Comparison of ENCODE assay signal across 10 cellular contexts in genomic region chr3:134030382-134030753, GRCh38. TPM values are rescaled to one million over a fixed set of nuclear protein-coding genes. Genes with fewer than 3 reads are reported as not detected.
DNase-seq lines count a peak whose midpoint lies in the region; ATAC-seq, FAIRE-seq and TF ChIP-seq lines count a peak whose summit lies in the region.
"Had no signal": no experiment of that assay in that cellular context is flagged by ENCODE, and none has a peak within 500 bp of the region (broad histone marks: within the 10 kb centered on the region; RNA-seq: fewer than 3 reads in every experiment).

No MANE protein-coding gene starts in this region.

- H3K4me3 ChIP-seq in AG04450 (ENCODE audit: low read depth, low read length) (peak overlapping the region; percentile 63), LNCaP clone FGC (ENCODE audit: low read depth, low read length) (peak overlapping the region; percentile 56), cardiac fibroblast (replicated peaks in 1 of 2; ENCODE audit: low read depth in 2 of 2, low read length in 2 of 2) (peak overlapping the region; percentile 52 to 59), small intestine (ENCODE audit: low read depth in 1 of 2, low read length in 2 of 2) (peak overlapping the region in 1 of 2 donors; percentile 73)
- no peak overlapping the region for H3K4me3 ChIP-seq in naive thymus-derived CD4-positive, alpha-beta T cell (ENCODE audit: low read length)

- POLR2A ChIA-PET in AG04450 (lab: Yijun Ruan, JAX) = no interaction called here
- POLR2A ChIA-PET in naive thymus-derived CD4-positive, alpha-beta T cell (lab: Charles Lee) = no interaction called here

- H3K4me1 ChIP-seq in naive thymus-derived CD4-positive, alpha-beta T cell (ENCODE audit: control insufficient read depth in 2 of 2, insufficient read depth in 2 of 2, low read length in 2 of 2) = no peaks in the 10 kb centered on the region
- H3K4me1 ChIP-seq in small intestine (ENCODE audit: control insufficient read depth in 2 of 2, insufficient read depth in 1 of 2, low read depth in 1 of 2, low read length in 1 of 2) = peaks cover 3 to 4% of the 10 kb centered on the region in 2 donors

- TF ChIP-seq POLR2A in GM12891 (IDR thresholded peaks at IDR 0.05; ENCODE audit: low read depth, low read length) = no peak

- CTCF ChIA-PET in AG04450 (lab: Charles Lee) = interaction anchor here (0.6 kb wide), 1 partner anchor 29 kb away, joined by 3 read pairs; no protein-coding TSS in a partner anchor
- CTCF ChIA-PET in naive thymus-derived CD4-positive, alpha-beta T cell (lab: Charles Lee) = no interaction called here

- H3K27ac Mint-ChIP-seq in naive thymus-derived CD4-positive, alpha-beta T cell = no peak overlapping the region

- peak overlapping the region in 9 of 10 donors; percentile 8 to 81 (median 53) for H3K4me3 Mint-ChIP-seq in naive thymus-derived CD4-positive, alpha-beta T cell

- DNase-seq in AG04450 (ENCODE audit: low read depth, low spot score) = no peak
- no peak for DNase-seq in LNCaP clone FGC (ENCODE audit: low read depth)
- no peak for DNase-seq in cardiac fibroblast (ENCODE audit: low read depth in 2 of 2)
- DNase-seq in naive thymus-derived CD4-positive, alpha-beta T cell = no peak
- no peak for DNase-seq in GM12891 (ENCODE audit: insufficient read length, low spot score)
- DNase-seq in small intestine = no peak
- DNase-seq: activated CD4-positive, CD25-positive, alpha-beta regulatory T cell treated with anti-CD3 and anti-CD28 coated beads, Interleukin-2, amount 50 U/mL, for 72 hours had no signal

- H3K4me1 Mint-ChIP-seq in naive thymus-derived CD4-positive, alpha-beta T cell = peaks cover 0 to 12% (median 3%) of the 10 kb centered on the region in 7 donors

- intact Hi-C loops in naive thymus-derived CD4-positive, alpha-beta T cell (cut with micrococcal nuclease) = no loop called here

- FAIRE-seq in GM12891 (lab: Jason Lieb, UNC) (no peak), small intestine (lab: Jason Lieb, UNC) (no peak)

- H3K36me3 ChIP-seq in naive thymus-derived CD4-positive, alpha-beta T cell (ENCODE audit: control insufficient read depth in 2 of 3, insufficient read depth in 3 of 3, low read length in 3 of 3) = no peaks in the 10 kb centered on the region
- no peaks in the 10 kb centered on the region for H3K36me3 ChIP-seq in small intestine (ENCODE audit: control insufficient read depth in 2 of 2, insufficient read depth in 2 of 2, low read length in 2 of 2)

- H3K27ac ChIP-seq in AG04450 (ENCODE audit: low read depth, low read length) (no peak overlapping the region), small intestine (ENCODE audit: low read depth in 1 of 2, low read length in 1 of 2) (no peak overlapping the region)
- no peak overlapping the region for H3K27ac ChIP-seq in naive thymus-derived CD4-positive, alpha-beta T cell (ENCODE audit: low read depth, low read length)
- H3K27ac ChIP-seq: HL-60 had no signal

- H3K36me3 Mint-ChIP-seq in naive thymus-derived CD4-positive, alpha-beta T cell = no peaks in the 10 kb centered on the region

- 6 to 17% (median 9%) methylated on average over 9 of the region's 9 CpGs for WGBS in small intestine, 3 donors

- peaks cover 54 to 60% (median 57%) of the 10 kb centered on the region in 5 donors for H3K27me3 Mint-ChIP-seq in naive thymus-derived CD4-positive, alpha-beta T cell

- TF ChIP-seq CTCF in AG04450 (IDR thresholded peaks at IDR 0.05; ENCODE audit: low read depth, low read length) (no peak), LNCaP clone FGC (IDR thresholded peaks at IDR 0.05; ENCODE audit: control insufficient read depth, extremely low read depth, insufficient read depth) (no peak), cardiac fibroblast (IDR thresholded peaks at IDR 0.05; ENCODE audit: low read depth, low read length) (no peak)

- H3K27me3 ChIP-seq in AG04450 (ENCODE audit: control insufficient read depth, insufficient read depth, low read length) (peaks cover 9% of the 10 kb centered on the region), small intestine (ENCODE audit: control insufficient read depth in 2 of 2, insufficient read depth in 2 of 2, low read length in 2 of 2) (peaks cover 3 to 5% of the 10 kb centered on the region in 2 donors)
- H3K27me3 ChIP-seq in naive thymus-derived CD4-positive, alpha-beta T cell (ENCODE audit: control insufficient read depth in 2 of 2, insufficient read depth in 2 of 2, low read length in 2 of 2) = peaks cover 0 to 6% of the 10 kb centered on the region in 2 donors

- no peak for ATAC-seq in naive thymus-derived CD4-positive, alpha-beta T cell
- no peak for ATAC-seq in GM18519 (IDR thresholded peaks at IDR 0.05; ENCODE audit: low FRiP score, unreplicated experiment)
- ATAC-seq in HG03469 (IDR thresholded peaks at IDR 0.05; ENCODE audit: unreplicated experiment) = no peak

- H3K9me3 ChIP-seq in AG04450 (ENCODE audit: control insufficient read depth, insufficient read depth, low read length) = no peaks in the 10 kb centered on the region
- H3K9me3 ChIP-seq in naive thymus-derived CD4-positive, alpha-beta T cell (ENCODE audit: control insufficient read depth in 2 of 3, low read length in 3 of 3) = no peaks in the 10 kb centered on the region
- no peaks in the 10 kb centered on the region for H3K9me3 ChIP-seq in small intestine (ENCODE audit: control insufficient read depth, low read depth)

- H3K9me3 Mint-ChIP-seq in naive thymus-derived CD4-positive, alpha-beta T cell = peaks cover 0 to 2% (median 0%) of the 10 kb centered on the region in 11 donors

TF ChIP-seq in GM12891, 5 proteins besides CTCF, POLR2A, EP300 and RAD21:
- no peak for TF ChIP-seq SPI1 (IDR thresholded peaks at IDR 0.05; ENCODE audit: low read depth, low read length)
TF ChIP-seq in GM12891: peak in this region for 0.

RNA-seq across cellular contexts. Expression of gene SLCO2A1, which starts 0.6 kb away (rescaled TPM):
- 1.6 and 1.7 TPM in 2 replicates for polyA plus RNA-seq in AG04450 (2011; rRNA removed)
- polyA minus RNA-seq in AG04450 (2011; rRNA and poly(A)+ RNA removed) = 1.0 and 1.4 TPM in 2 replicates
- not detected for total RNA-seq in naive thymus-derived CD4-positive, alpha-beta T cell
- not detected for polyA plus RNA-seq in naive thymus-derived CD4-positive, alpha-beta T cell
- not detected for polyA plus RNA-seq in GM12891 (2012; ENCODE audit: low read depth, missing spikeins)
- polyA plus RNA-seq in small intestine = 10 to 100 TPM in 1 of 3 donors, 1 to 10 TPM in 2; 1.6 to 36.7 (median 1.9) TPM
